ENCODE assay signal across 1 cellular context in the genomic region with DNA sequence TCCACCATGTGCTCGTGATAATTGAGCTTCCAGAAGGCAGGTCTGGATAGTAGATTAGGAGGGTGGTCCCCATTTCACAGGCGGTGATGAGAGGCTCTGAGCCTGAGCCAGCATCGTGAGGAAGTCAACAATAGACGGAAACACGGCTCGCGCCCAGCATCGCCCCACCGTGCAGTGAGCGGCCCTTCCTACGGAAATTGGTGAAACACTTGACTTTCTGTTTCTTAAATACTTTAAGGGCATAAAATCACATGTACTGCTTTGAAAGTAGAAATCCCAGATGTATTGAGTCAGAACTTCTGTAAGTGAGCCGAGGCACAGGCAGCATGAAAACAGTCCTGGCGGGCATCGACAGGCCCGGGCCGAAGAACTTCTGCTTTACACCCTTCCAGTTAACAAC.
TF ChIP-seq lines count a peak whose summit lies in the region.

No MANE protein-coding gene starts in this region.

TF ChIP-seq in endothelial cell of umbilical vein, 7 proteins besides CTCF, POLR2A, EP300 and RAD21:
- TF ChIP-seq EZH2 (IDR thresholded peaks at IDR 0.05; ENCODE audit: borderline replicate concordance, low read depth, low read length, severe bottlenecking) (no peak), POLR2AphosphoS5 (IDR thresholded peaks at IDR 0.05; ENCODE audit: insufficient read depth, low read depth, low read length) (peak; percentile 53), JUN (IDR thresholded peaks at IDR 0.05; ENCODE audit: borderline replicate concordance, insufficient read depth, insufficient read length, low read depth) (no peak), GATA2 (IDR thresholded peaks at IDR 0.05; ENCODE audit: insufficient read depth, insufficient read length, low read depth, low read length) (no peak)
- TF ChIP-seq, protein P1, sequence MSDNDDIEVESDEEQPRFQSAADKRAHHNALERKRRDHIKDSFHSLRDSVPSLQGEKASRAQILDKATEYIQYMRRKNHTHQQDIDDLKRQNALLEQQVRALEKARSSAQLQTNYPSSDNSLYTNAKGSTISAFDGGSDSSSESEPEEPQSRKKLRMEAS (IDR thresholded peaks at IDR 0.05; ENCODE audit: insufficient read depth, insufficient read length), result peak; percentile 12
